Comparison of ENCODE assay signal across 1 cellular context in the genomic region with DNA sequence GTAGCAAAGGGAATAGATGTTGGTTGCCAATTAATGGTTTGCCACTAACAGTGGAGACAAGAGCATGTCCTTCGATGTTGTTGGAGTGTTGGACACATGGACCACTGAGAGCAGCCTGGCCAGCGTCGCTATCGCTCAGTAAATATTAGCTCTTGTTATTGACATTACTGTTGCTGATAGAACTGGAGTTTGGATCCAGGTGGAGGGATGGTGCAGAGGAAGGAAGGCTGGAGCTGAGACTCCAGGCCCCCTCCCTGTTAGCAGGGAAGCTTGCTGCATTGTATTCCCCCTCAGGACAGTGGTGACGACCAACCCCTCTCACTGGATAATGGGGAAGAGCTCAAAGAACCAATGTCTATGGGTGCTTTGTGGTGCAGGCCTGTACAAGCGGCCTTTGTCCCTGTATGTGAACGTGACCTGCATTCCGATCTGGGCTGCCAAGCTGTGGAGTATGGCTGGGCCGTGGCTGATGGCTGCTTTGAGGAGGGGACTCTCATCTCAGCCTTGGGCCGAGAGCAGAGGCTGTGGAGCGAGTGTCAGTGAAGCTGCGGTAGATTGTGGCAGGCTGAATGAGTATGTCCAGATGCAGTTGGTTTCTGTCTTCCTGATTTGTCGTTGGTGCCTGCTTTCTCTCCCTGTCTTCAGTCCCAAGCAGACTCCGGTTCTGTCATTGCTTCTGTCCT.
TF ChIP-seq lines count a peak whose summit lies in the region.

No MANE protein-coding gene starts in this region.

TF ChIP-seq in HepG2, 621 proteins besides CTCF, POLR2A, EP300 and RAD21 (continued from another document and continues in another):
- TF ChIP-seq, protein P1, sequence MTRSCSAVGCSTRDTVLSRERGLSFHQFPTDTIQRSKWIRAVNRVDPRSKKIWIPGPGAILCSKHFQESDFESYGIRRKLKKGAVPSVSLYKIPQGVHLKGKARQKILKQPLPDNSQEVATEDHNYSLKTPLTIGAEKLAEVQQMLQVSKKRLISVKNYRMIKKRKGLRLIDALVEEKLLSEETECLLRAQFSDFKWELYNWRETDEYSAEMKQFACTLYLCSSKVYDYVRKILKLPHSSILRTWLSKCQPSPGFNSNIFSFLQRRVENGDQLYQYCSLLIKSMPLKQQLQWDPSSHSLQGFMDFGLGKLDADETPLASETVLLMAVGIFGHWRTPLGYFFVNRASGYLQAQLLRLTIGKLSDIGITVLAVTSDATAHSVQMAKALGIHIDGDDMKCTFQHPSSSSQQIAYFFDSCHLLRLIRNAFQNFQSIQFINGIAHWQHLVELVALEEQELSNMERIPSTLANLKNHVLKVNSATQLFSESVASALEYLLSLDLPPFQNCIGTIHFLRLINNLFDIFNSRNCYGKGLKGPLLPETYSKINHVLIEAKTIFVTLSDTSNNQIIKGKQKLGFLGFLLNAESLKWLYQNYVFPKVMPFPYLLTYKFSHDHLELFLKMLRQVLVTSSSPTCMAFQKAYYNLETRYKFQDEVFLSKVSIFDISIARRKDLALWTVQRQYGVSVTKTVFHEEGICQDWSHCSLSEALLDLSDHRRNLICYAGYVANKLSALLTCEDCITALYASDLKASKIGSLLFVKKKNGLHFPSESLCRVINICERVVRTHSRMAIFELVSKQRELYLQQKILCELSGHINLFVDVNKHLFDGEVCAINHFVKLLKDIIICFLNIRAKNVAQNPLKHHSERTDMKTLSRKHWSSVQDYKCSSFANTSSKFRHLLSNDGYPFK (CRISPR knock-in tag; IDR thresholded peaks at IDR 0.05; ENCODE audit: borderline replicate concordance) = no peak
- no peak for TF ChIP-seq ATF1 (CRISPR knock-in tag; IDR thresholded peaks at IDR 0.05)
- 0 out of 2 replicates have a peak, but pooled peaks have one; percentile 57 for TF ChIP-seq ZNF558 (CRISPR knock-in tag; IDR thresholded peaks at IDR 0.05; ENCODE audit: borderline replicate concordance)
- TF ChIP-seq KAT7 (CRISPR knock-in tag; IDR thresholded peaks at IDR 0.05; ENCODE audit: borderline replicate concordance) = peak; percentile 86; the same call in 1 of the 2 replicates
- TF ChIP-seq ZNF792 (CRISPR knock-in tag; IDR thresholded peaks at IDR 0.05) = peak; percentile 85; the same call in 1 of the 2 replicates
- TF ChIP-seq, protein P2, sequence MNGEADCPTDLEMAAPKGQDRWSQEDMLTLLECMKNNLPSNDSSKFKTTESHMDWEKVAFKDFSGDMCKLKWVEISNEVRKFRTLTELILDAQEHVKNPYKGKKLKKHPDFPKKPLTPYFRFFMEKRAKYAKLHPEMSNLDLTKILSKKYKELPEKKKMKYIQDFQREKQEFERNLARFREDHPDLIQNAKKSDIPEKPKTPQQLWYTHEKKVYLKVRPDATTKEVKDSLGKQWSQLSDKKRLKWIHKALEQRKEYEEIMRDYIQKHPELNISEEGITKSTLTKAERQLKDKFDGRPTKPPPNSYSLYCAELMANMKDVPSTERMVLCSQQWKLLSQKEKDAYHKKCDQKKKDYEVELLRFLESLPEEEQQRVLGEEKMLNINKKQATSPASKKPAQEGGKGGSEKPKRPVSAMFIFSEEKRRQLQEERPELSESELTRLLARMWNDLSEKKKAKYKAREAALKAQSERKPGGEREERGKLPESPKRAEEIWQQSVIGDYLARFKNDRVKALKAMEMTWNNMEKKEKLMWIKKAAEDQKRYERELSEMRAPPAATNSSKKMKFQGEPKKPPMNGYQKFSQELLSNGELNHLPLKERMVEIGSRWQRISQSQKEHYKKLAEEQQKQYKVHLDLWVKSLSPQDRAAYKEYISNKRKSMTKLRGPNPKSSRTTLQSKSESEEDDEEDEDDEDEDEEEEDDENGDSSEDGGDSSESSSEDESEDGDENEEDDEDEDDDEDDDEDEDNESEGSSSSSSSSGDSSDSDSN (CRISPR knock-in tag; IDR thresholded peaks at IDR 0.05) = peak; percentile 87
- TF ChIP-seq, protein P3, sequence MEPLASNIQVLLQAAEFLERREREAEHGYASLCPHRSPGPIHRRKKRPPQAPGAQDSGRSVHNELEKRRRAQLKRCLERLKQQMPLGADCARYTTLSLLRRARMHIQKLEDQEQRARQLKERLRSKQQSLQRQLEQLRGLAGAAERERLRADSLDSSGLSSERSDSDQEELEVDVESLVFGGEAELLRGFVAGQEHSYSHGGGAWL (CRISPR knock-in tag; IDR thresholded peaks at IDR 0.05) = peak; percentile 46; the same call in 1 of the 2 replicates
- TF ChIP-seq SIX4 (CRISPR knock-in tag; IDR thresholded peaks at IDR 0.05) = peak; percentile 21; the same call in 1 of the 2 replicates
- TF ChIP-seq HCFC1 (IDR thresholded peaks at IDR 0.05; ENCODE audit: low read depth, low read length) = no peak
- TF ChIP-seq, protein P4, sequence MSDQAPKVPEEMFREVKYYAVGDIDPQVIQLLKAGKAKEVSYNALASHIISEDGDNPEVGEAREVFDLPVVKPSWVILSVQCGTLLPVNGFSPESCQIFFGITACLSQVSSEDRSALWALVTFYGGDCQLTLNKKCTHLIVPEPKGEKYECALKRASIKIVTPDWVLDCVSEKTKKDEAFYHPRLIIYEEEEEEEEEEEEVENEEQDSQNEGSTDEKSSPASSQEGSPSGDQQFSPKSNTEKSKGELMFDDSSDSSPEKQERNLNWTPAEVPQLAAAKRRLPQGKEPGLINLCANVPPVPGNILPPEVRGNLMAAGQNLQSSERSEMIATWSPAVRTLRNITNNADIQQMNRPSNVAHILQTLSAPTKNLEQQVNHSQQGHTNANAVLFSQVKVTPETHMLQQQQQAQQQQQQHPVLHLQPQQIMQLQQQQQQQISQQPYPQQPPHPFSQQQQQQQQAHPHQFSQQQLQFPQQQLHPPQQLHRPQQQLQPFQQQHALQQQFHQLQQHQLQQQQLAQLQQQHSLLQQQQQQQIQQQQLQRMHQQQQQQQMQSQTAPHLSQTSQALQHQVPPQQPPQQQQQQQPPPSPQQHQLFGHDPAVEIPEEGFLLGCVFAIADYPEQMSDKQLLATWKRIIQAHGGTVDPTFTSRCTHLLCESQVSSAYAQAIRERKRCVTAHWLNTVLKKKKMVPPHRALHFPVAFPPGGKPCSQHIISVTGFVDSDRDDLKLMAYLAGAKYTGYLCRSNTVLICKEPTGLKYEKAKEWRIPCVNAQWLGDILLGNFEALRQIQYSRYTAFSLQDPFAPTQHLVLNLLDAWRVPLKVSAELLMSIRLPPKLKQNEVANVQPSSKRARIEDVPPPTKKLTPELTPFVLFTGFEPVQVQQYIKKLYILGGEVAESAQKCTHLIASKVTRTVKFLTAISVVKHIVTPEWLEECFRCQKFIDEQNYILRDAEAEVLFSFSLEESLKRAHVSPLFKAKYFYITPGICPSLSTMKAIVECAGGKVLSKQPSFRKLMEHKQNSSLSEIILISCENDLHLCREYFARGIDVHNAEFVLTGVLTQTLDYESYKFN (CRISPR knock-in tag; conservative IDR thresholded peaks at IDR 0.05) = peak; percentile 98
- peak; percentile 72 for TF ChIP-seq GATAD1 (CRISPR knock-in tag; IDR thresholded peaks at IDR 0.05)
- TF ChIP-seq MYC (CRISPR knock-in tag; IDR thresholded peaks at IDR 0.05; ENCODE audit: borderline replicate concordance) = peak; percentile 85
- 0 out of 2 replicates have a peak, but pooled peaks have one; percentile 59 for TF ChIP-seq ZNF616 (CRISPR knock-in tag; IDR thresholded peaks at IDR 0.05; ENCODE audit: low read depth)
- TF ChIP-seq MED8 (CRISPR knock-in tag; IDR thresholded peaks at IDR 0.05; ENCODE audit: insufficient replicate concordance) = no peak
- TF ChIP-seq, protein P5, sequence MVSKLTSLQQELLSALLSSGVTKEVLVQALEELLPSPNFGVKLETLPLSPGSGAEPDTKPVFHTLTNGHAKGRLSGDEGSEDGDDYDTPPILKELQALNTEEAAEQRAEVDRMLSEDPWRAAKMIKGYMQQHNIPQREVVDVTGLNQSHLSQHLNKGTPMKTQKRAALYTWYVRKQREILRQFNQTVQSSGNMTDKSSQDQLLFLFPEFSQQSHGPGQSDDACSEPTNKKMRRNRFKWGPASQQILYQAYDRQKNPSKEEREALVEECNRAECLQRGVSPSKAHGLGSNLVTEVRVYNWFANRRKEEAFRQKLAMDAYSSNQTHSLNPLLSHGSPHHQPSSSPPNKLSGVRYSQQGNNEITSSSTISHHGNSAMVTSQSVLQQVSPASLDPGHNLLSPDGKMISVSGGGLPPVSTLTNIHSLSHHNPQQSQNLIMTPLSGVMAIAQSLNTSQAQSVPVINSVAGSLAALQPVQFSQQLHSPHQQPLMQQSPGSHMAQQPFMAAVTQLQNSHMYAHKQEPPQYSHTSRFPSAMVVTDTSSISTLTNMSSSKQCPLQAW (CRISPR knock-in tag; IDR thresholded peaks at IDR 0.05) = 0 out of 2 replicates have a peak, but pooled peaks have one; percentile 47
- TF ChIP-seq IKZF4 (CRISPR knock-in tag; IDR thresholded peaks at IDR 0.05; ENCODE audit: borderline replicate concordance, low read depth, not compliant biosample characterization) = peak; percentile 75
- TF ChIP-seq ZSCAN31 (CRISPR knock-in tag; IDR thresholded peaks at IDR 0.05; ENCODE audit: low read depth) = peak; percentile 35; the same call in 1 of the 2 replicates
- TF ChIP-seq KDM2A (CRISPR knock-in tag; IDR thresholded peaks at IDR 0.05; ENCODE audit: borderline replicate concordance, low read depth) = peak; percentile 73; the same call in 1 of the 2 replicates
- no peak; the same call in 1 of the 2 replicates for TF ChIP-seq ZNF747 (CRISPR knock-in tag; IDR thresholded peaks at IDR 0.05; ENCODE audit: borderline replicate concordance)
- TF ChIP-seq CBX5 (CRISPR knock-in tag; IDR thresholded peaks at IDR 0.05; ENCODE audit: borderline replicate concordance) = peak; percentile 72; the same call in 1 of the 2 replicates
- peak; percentile 78 for TF ChIP-seq DMAP1 (CRISPR knock-in tag; IDR thresholded peaks at IDR 0.05)
- TF ChIP-seq RXRA (CRISPR knock-in tag; IDR thresholded peaks at IDR 0.05) = peak; percentile 60; the same call in 1 of the 2 replicates
- no peak for TF ChIP-seq ZNF143 (CRISPR knock-in tag; IDR thresholded peaks at IDR 0.05)
- TF ChIP-seq SOX5 (CRISPR knock-in tag; IDR thresholded peaks at IDR 0.05; ENCODE audit: borderline replicate concordance) = peak; percentile 87; the same call in 1 of the 2 replicates
- TF ChIP-seq ZNF317 (CRISPR knock-in tag; IDR thresholded peaks at IDR 0.05) = peak; percentile 78; the same call in 1 of the 2 replicates
- no peak for TF ChIP-seq ZNF552 (CRISPR knock-in tag; IDR thresholded peaks at IDR 0.05; ENCODE audit: borderline replicate concordance)
- TF ChIP-seq SPEN (CRISPR knock-in tag; IDR thresholded peaks at IDR 0.05; ENCODE audit: low read depth) = 0 out of 2 replicates have a peak, but pooled peaks have one; percentile 29
- peak; percentile 72; the same call in 1 of the 2 replicates for TF ChIP-seq ZNF263 (CRISPR knock-in tag; IDR thresholded peaks at IDR 0.05)
- peak; percentile 92 for TF ChIP-seq ZNF205 (CRISPR knock-in tag; IDR thresholded peaks at IDR 0.05)
- peak; percentile 78 for TF ChIP-seq ELF3 (CRISPR knock-in tag; IDR thresholded peaks at IDR 0.05)
- peak; percentile 95 for TF ChIP-seq BHLHE40 (IDR thresholded peaks at IDR 0.05; ENCODE audit: low read length)
- TF ChIP-seq BRD4 (CRISPR knock-in tag; IDR thresholded peaks at IDR 0.05) = peak; percentile 79; the same call in 1 of the 2 replicates
- no peak for TF ChIP-seq NAIF1 (CRISPR knock-in tag; IDR thresholded peaks at IDR 0.05; ENCODE audit: borderline replicate concordance)
- TF ChIP-seq NR2F2 (IDR thresholded peaks at IDR 0.05; ENCODE audit: borderline replicate concordance, low read depth) = no peak
- TF ChIP-seq YY1 (IDR thresholded peaks at IDR 0.05; ENCODE audit: insufficient read depth, insufficient replicate concordance, low read depth, low read length) = peak; percentile 66
- peak; percentile 82 for TF ChIP-seq ZSCAN21 (CRISPR knock-in tag; IDR thresholded peaks at IDR 0.05; ENCODE audit: borderline replicate concordance)
- TF ChIP-seq TARDBP (CRISPR knock-in tag; IDR thresholded peaks at IDR 0.05) = peak; percentile 96
- TF ChIP-seq, protein P6, sequence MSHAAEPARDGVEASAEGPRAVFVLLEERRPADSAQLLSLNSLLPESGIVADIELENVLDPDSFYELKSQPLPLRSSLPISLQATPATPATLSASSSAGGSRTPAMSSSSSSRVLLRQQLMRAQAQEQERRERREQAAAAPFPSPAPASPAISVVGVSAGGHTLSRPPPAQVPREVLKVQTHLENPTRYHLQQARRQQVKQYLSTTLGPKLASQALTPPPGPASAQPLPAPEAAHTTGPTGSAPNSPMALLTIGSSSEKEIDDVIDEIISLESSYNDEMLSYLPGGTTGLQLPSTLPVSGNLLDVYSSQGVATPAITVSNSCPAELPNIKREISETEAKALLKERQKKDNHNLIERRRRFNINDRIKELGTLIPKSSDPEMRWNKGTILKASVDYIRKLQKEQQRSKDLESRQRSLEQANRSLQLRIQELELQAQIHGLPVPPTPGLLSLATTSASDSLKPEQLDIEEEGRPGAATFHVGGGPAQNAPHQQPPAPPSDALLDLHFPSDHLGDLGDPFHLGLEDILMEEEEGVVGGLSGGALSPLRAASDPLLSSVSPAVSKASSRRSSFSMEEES (CRISPR knock-in tag; IDR thresholded peaks at IDR 0.05) = peak; percentile 76
- TF ChIP-seq PHF20 (CRISPR knock-in tag; IDR thresholded peaks at IDR 0.05) = peak; percentile 54
- TF ChIP-seq, protein P7, sequence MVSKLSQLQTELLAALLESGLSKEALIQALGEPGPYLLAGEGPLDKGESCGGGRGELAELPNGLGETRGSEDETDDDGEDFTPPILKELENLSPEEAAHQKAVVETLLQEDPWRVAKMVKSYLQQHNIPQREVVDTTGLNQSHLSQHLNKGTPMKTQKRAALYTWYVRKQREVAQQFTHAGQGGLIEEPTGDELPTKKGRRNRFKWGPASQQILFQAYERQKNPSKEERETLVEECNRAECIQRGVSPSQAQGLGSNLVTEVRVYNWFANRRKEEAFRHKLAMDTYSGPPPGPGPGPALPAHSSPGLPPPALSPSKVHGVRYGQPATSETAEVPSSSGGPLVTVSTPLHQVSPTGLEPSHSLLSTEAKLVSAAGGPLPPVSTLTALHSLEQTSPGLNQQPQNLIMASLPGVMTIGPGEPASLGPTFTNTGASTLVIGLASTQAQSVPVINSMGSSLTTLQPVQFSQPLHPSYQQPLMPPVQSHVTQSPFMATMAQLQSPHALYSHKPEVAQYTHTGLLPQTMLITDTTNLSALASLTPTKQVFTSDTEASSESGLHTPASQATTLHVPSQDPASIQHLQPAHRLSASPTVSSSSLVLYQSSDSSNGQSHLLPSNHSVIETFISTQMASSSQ (IDR thresholded peaks at IDR 0.05; ENCODE audit: low read depth) = no peak
- TF ChIP-seq, protein P7 (CRISPR knock-in tag; IDR thresholded peaks at IDR 0.05; ENCODE audit: borderline replicate concordance) = peak; percentile 79; the same call in 1 of the 2 replicates
- peak; percentile 31; the same call in 1 of the 2 replicates for TF ChIP-seq IRX3 (CRISPR knock-in tag; IDR thresholded peaks at IDR 0.05; ENCODE audit: borderline replicate concordance, low read depth)
